16 cellular contexts compared by ENCODE assay signal in the genomic region with DNA sequence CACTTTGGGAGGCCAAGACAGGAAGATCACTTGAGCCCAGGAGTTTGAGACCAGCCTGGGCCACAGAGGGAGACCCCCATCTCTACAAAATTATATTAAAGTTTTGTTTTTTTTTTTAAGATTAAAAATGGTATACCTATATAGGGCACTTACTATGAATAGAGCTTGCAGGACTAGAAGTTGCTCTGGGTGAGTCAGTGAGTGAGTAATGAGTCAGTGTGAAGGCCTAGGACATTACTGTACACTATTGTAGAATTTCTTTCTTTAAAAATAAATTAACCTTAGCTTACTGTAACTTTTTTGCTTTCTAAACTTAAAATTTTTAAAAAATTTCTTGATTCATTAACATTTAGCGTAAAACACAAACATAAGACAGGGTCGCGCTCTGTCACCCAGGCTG. TPM values are rescaled to one million over a fixed set of nuclear protein-coding genes. Genes with fewer than 3 reads are reported as not detected.
DNase-seq lines count a peak whose midpoint lies in the region; ATAC-seq, FAIRE-seq and TF ChIP-seq lines count a peak whose summit lies in the region.
"Had no signal": no experiment of that assay in that cellular context is flagged by ENCODE, and none has a peak within 500 bp of the region (broad histone marks: within the 10 kb centered on the region; RNA-seq: fewer than 3 reads in every experiment).

No MANE protein-coding gene starts in this region.

- TF ChIP-seq POLR2A in A549 (IDR thresholded peaks at IDR 0.05; ENCODE audit: low read length), result no peak

- TF ChIP-seq RAD21 in A549 (conservative IDR thresholded peaks at IDR 0.05 in 1 of 2, IDR thresholded peaks at IDR 0.05 in 1 of 2), result no peak

- in situ Hi-C loops in astrocyte of the cerebellum (cut with HindIII; ENCODE audit: low sequenced_read_pairs), result no loop called here

- no peak overlapping the region for H3K27ac ChIP-seq in A549
- H3K27ac ChIP-seq: left lung, spleen had no signal

- intact Hi-C loops in Right ventricle myocardium inferior (cut with DNase I), result no loop called here

- ATAC-seq in A549 (peak in 1 of 2 experiments; percentile 56; a peak in 3 of 6 replicates), Right ventricle myocardium inferior (no peak)
- ATAC-seq: left lung had no signal

- TF ChIP-seq CTCF in A549 (IDR thresholded peaks at IDR 0.05), result no peak
- TF ChIP-seq CTCF in astrocyte of the cerebellum (IDR thresholded peaks at IDR 0.05; ENCODE audit: low read depth, low read length, missing control alignments), result no peak

- H3K4me3 ChIP-seq in A549 (no peak overlapping the region), astrocyte of the cerebellum (ENCODE audit: low read depth, low read length) (no peak overlapping the region)
- H3K4me3 ChIP-seq: left lung, spleen had no signal

- DNase-seq in A549 (ENCODE audit: low read depth in 1 of 2, low spot score in 1 of 2) (peak in 1 of 2 experiments; percentile 24), M059J (ENCODE audit: low read depth) (peak; percentile 83), astrocyte of the cerebellum (ENCODE audit: low read depth) (peak; percentile 11), glomerular visceral epithelial cell (ENCODE audit: extremely low spot score) (peak; percentile 43), SKM-1 treated with dmso at 0.1 percent for 144 hours (lab: John Stamatoyannopoulos, UW; ENCODE audit: unreplicated experiment) (no peak), NCI-H2227 treated with DMSO at 0.1 percent for 48 hours (lab: John Stamatoyannopoulos, UW) (no peak), Right ventricle myocardium inferior (ENCODE audit: missing footprints) (no peak), NCI-H2171 (lab: John Stamatoyannopoulos, UW) (no peak)
- DNase-seq: activated CD4-positive, alpha-beta T cell treated with anti-CD3 and anti-CD28 coated beads, Interleukin-2, amount 10 ng/mL, durations not matched to agents 7 days and 5 days; AML-193; cerebellar nuclear complex; left lung; NCI-H1048; NCI-H526 treated with DMSO at 0.1 percent for 48 hours had no signal

- H3K4me1 ChIP-seq in A549, result peaks cover 40% of the 10 kb centered on the region

- POLR2A ChIA-PET in A549 (lab: Yijun Ruan, JAX), result interaction anchor here (0.6 to 1.0 kb wide), 2 partner anchors 9 to 29 kb away, joined by 4 read pairs; no protein-coding TSS in a partner anchor

- TF ChIP-seq EP300 in A549 (IDR thresholded peaks at IDR 0.05), result no peak

- peak overlapping the region; percentile 30 for H3K4me2 ChIP-seq in A549

- no peaks in the 10 kb centered on the region for H3K9me3 ChIP-seq in A549
- H3K9me3 ChIP-seq: left lung, spleen had no signal

- CTCF ChIA-PET in A549 (lab: Yijun Ruan, JAX), result interaction anchor here (0.7 to 4.4 kb wide), 7 partner anchors 11 to 329 kb away, joined by 3 to 11 read pairs (median 4); no protein-coding TSS in a partner anchor

- no peak for FAIRE-seq in A549 (lab: Jason Lieb, UNC)
- FAIRE-seq: urothelium cell line had no signal

- 96% methylated on average over 3 of the region's 3 CpGs for WGBS in A549 (ENCODE audit: missing lambda C conversion rate)

TF ChIP-seq in A549, 52 proteins besides CTCF, POLR2A, EP300 and RAD21:
- TF ChIP-seq RFX5 (IDR thresholded peaks at IDR 0.05) (no peak), FOSL2 (IDR thresholded peaks at IDR 0.05) (peak; percentile 60), FOSL2 (CRISPR knock-in tag; IDR thresholded peaks at IDR 0.05) (peak; percentile 66), ESRRA (IDR thresholded peaks at IDR 0.05; ENCODE audit: borderline replicate concordance, low read length) (no peak), FOXS1 (CRISPR knock-in tag; IDR thresholded peaks at IDR 0.05) (no peak), RARB (CRISPR knock-in tag; IDR thresholded peaks at IDR 0.05) (no peak)
- TF ChIP-seq, protein P1, sequence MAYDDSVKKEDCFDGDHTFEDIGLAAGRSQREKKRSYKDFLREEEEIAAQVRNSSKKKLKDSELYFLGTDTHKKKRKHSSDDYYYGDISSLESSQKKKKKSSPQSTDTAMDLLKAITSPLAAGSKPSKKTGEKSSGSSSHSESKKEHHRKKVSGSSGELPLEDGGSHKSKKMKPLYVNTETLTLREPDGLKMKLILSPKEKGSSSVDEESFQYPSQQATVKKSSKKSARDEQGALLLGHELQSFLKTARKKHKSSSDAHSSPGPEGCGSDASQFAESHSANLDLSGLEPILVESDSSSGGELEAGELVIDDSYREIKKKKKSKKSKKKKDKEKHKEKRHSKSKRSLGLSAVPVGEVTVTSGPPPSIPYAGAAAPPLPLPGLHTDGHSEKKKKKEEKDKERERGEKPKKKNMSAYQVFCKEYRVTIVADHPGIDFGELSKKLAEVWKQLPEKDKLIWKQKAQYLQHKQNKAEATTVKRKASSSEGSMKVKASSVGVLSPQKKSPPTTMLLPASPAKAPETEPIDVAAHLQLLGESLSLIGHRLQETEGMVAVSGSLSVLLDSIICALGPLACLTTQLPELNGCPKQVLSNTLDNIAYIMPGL (CRISPR knock-in tag; IDR thresholded peaks at IDR 0.05; ENCODE audit: borderline replicate concordance), result no peak

RNA-seq across cellular contexts. Expression of a gene that starts 29.7 kb away (rescaled TPM):
- polyA plus RNA-seq in A549 (2011; rRNA removed) (9.0 and 11.5 TPM in 2 replicates), A549 (2017; fragmentation: RNase III; extraction: RNeasy Plus Mini Kit Qiagen cat#74134 plus additional on column Dnase treatment) (9.5 to 10.1 TPM (median 10.0 TPM) in 3 replicates)
- polyA plus RNA-seq in A549 (2012; cell fraction: cytosol; rRNA removed), result 6.3 and 8.9 TPM in 2 replicates
- 16.9 and 20.7 TPM in 2 replicates for polyA plus RNA-seq in A549 (2012; cell fraction: nucleus; rRNA removed)
- 20.5 and 22.2 TPM in 2 replicates for polyA minus RNA-seq in A549 (2011; rRNA and poly(A)+ RNA removed)
- total RNA-seq in M059J (2014; rRNA removed; shearing (Covaris generic)), result 19.5 and 33.4 TPM in 2 replicates
- 13.5 TPM for total RNA-seq in Right ventricle myocardium inferior

Comparison
In these comparisons a context has a peak if more than half of its experiments do, and no peak if none do; other contexts are left out.
1. DNase-seq: peak in M059J (single experiment), astrocyte of the cerebellum (single experiment) and glomerular visceral epithelial cell (single experiment); none in SKM-1 treated with dmso at 0.1 percent for 144 hours (single experiment), NCI-H2227 treated with DMSO at 0.1 percent for 48 hours (single experiment), Right ventricle myocardium inferior (single experiment) and NCI-H2171 (single experiment).